In genomic region chr1:145977486-145978476, GRCh38 we compare ENCODE assay signal across 8 cellular contexts. TPM values are rescaled to one million over a fixed set of nuclear protein-coding genes. Genes with fewer than 3 reads are reported as not detected.
DNase-seq lines count a peak whose midpoint lies in the region; ATAC-seq, FAIRE-seq and TF ChIP-seq lines count a peak whose summit lies in the region.

No MANE protein-coding gene starts in this region.

- H3K9ac ChIP-seq in kidney (ENCODE audit: low read length in 2 of 2): peak overlapping the region; percentile 63 to 87

- H3K27me3 Mint-ChIP-seq in activated B cell treated with CpG ODN at 0.5 μM for 24 hours: no peaks in the 10 kb centered on the region

- no peak for FAIRE-seq in kidney (lab: Jason Lieb, UNC)

- no peaks in the 10 kb centered on the region for H3K36me3 ChIP-seq in kidney (ENCODE audit: control insufficient read depth in 1 of 2, insufficient read depth in 2 of 2, low read length in 2 of 2)

- no peak overlapping the region for H3K4me3 ChIP-seq in kidney (ENCODE audit: low read length in 2 of 2)

- CTCF ChIA-PET in HEK293T (lab: Yijun Ruan, JAX) (interaction anchor here (0.7 to 4.6 kb wide), 16 partner anchors 9 to 86 kb away, joined by 3 to 42 read pairs (median 6); partner anchors contain the start of genes ANKRD34A, HJV and POLR3GL), activated B cell treated with CpG ODN at 0.5 μM for 24 hours (lab: Charles Lee) (interaction anchor here (0.7 to 7.6 kb wide), 21 partner anchors 9 to 133 kb away, joined by 3 to 247 read pairs (median 5); partner anchors contain the start of genes ANKRD34A, HJV, LIX1L and NUDT17)

- no peak overlapping the region for H3K27ac Mint-ChIP-seq in activated B cell treated with CpG ODN at 0.5 μM for 24 hours

- H3K4me1 Mint-ChIP-seq in activated B cell treated with CpG ODN at 0.5 μM for 24 hours: no peaks in the 10 kb centered on the region

- POLR2A ChIA-PET in HEK293T (lab: Yijun Ruan, JAX) (interaction anchor here (0.9 to 8.7 kb wide), 6 partner anchors 13 to 59 kb away, joined by 3 to 115 read pairs (median 14); partner anchors contain the start of genes ANKRD34A, POLR3GL and TXNIP), activated B cell treated with CpG ODN at 0.5 μM for 24 hours (lab: Charles Lee) (interaction anchor here (0.5 to 13.5 kb wide), 19 partner anchors 13 to 697 kb away, joined by 3 to 579 read pairs (median 11); partner anchors contain the start of genes ANKRD34A, LIX1L, NUDT17 and PEX11B)

- H3K4me1 ChIP-seq in kidney (ENCODE audit: control insufficient read depth in 1 of 2, insufficient read depth in 1 of 2, low read depth in 1 of 2, low read length in 2 of 2): peaks cover 37 to 38% of the 10 kb centered on the region in 2 donors

- no peak for TF ChIP-seq CTCF in activated B cell treated with CpG ODN at 0.5 μM for 24 hours (IDR thresholded peaks at IDR 0.05)
- peak; percentile 95 for TF ChIP-seq CTCF in kidney (IDR thresholded peaks at IDR 0.05; ENCODE audit: borderline replicate concordance, extremely low read depth, insufficient read depth)

- no peaks in the 10 kb centered on the region for H3K9me3 Mint-ChIP-seq in activated B cell treated with CpG ODN at 0.5 μM for 24 hours

- peaks cover 10% of the 10 kb centered on the region for H3K36me3 Mint-ChIP-seq in activated B cell treated with CpG ODN at 0.5 μM for 24 hours (ENCODE audit: low read depth)

- peak overlapping the region; percentile 92 to 94 for H3K27ac ChIP-seq in kidney (ENCODE audit: low read depth in 2 of 2, low read length in 2 of 2)

- ATAC-seq in activated B cell treated with CpG ODN at 0.5 μM for 24 hours (ENCODE audit: low read depth): peak; percentile 30
- ATAC-seq in HG02884 (IDR thresholded peaks at IDR 0.05; ENCODE audit: unreplicated experiment): no peak

- no peaks in the 10 kb centered on the region for H3K9me3 ChIP-seq in kidney (ENCODE audit: control insufficient read depth in 1 of 2, low read length in 2 of 2)

- intact Hi-C loops in activated B cell treated with CpG ODN at 0.5 μM for 24 hours (cut with micrococcal nuclease) (loop anchor here (1.0 to 2.0 kb wide), 4 partner anchors 13 to 50 kb away; partner anchors contain the start of genes ANKRD34A, POLR3GL and RBM8A), kidney (cut with DNase I) (no loop called here)

- DNase-seq in C1 segment of cervical spinal cord (lab: John Stamatoyannopoulos, UW) (peak in 12 of 14 donors; percentile 15 to 77 (median 47)), HEK293T (ENCODE audit: extremely low spot score) (peak; percentile 83), NCI-H226 (peak; percentile 57), activated B cell treated with CpG ODN at 0.5 μM for 24 hours (no peak), cerebellar cortex (ENCODE audit: low spot score) (peak; percentile 94), kidney (peak; percentile 75)
- peak; percentile 56 for DNase-seq in stimulated activated CD4-positive, alpha-beta T cell treated with anti-CD3 and anti-CD28 coated beads, Interleukin-12 subunit alpha, Interleukin-12 subunit beta, amount 100 ng/mL, for 4 hours

- no peak overlapping the region for H3K4me3 Mint-ChIP-seq in activated B cell treated with CpG ODN at 0.5 μM for 24 hours

TF ChIP-seq in HEK293T, 16 proteins besides CTCF, POLR2A, EP300 and RAD21:
- no peak for TF ChIP-seq TARDBP (IDR thresholded peaks at IDR 0.05)
- no peak for TF ChIP-seq ELF4 (IDR thresholded peaks at IDR 0.05)
- no peak for TF ChIP-seq HDGF (IDR thresholded peaks at IDR 0.05; ENCODE audit: borderline replicate concordance)
- no peak for TF ChIP-seq FOXM1 (IDR thresholded peaks at IDR 0.05; ENCODE audit: borderline replicate concordance)
- no peak for TF ChIP-seq SUZ12 (IDR thresholded peaks at IDR 0.05)
- TF ChIP-seq FOXA1 (IDR thresholded peaks at IDR 0.05): no peak
- TF ChIP-seq BHLHE40 (IDR thresholded peaks at IDR 0.05; ENCODE audit: borderline replicate concordance): no peak

RNA-seq across cellular contexts. Expression of gene POLR3GL, which starts 13.3 kb away (rescaled TPM):
- 22.7 and 23.7 TPM in 2 replicates for total RNA-seq in activated B cell treated with CpG ODN at 0.5 μM for 24 hours
- total RNA-seq in kidney: 19.0 TPM
- 45.6 TPM for polyA plus RNA-seq in kidney (ENCODE audit: insufficient read depth, low read depth, low replicate concordance)

RNA-seq across cellular contexts. Expression of gene ANKRD34A, which starts 13.4 kb away (rescaled TPM):
- total RNA-seq in activated B cell treated with CpG ODN at 0.5 μM for 24 hours (1.4 and 2.4 TPM in 2 replicates), kidney (0.76 TPM)
- 0.37 TPM for polyA plus RNA-seq in kidney (ENCODE audit: insufficient read depth, low read depth, low replicate concordance)

RNA-seq across cellular contexts. Expression of gene TXNIP, which starts 18.6 kb away (rescaled TPM):
- 300 and 306 TPM in 2 replicates for total RNA-seq in activated B cell treated with CpG ODN at 0.5 μM for 24 hours
- 1,197 TPM for total RNA-seq in kidney
- 356 TPM for polyA plus RNA-seq in kidney (ENCODE audit: insufficient read depth, low read depth, low replicate concordance)

RNA-seq across cellular contexts. Expression of gene LIX1L, which starts 20.0 kb away (rescaled TPM):
- 30.1 and 31.7 TPM in 2 replicates for total RNA-seq in activated B cell treated with CpG ODN at 0.5 μM for 24 hours
- total RNA-seq in kidney: 27.8 TPM
- 10.0 TPM for polyA plus RNA-seq in kidney (ENCODE audit: insufficient read depth, low read depth, low replicate concordance)

RNA-seq across cellular contexts. Expression of gene HJV, which starts 43.8 kb away (rescaled TPM):
- not detected in 2 replicates for total RNA-seq in activated B cell treated with CpG ODN at 0.5 μM for 24 hours
- not detected for total RNA-seq in kidney
- polyA plus RNA-seq in kidney (ENCODE audit: insufficient read depth, low read depth, low replicate concordance): 1.3 TPM
